Comparison of ENCODE assay signal across 28 cellular contexts in the genomic region with DNA sequence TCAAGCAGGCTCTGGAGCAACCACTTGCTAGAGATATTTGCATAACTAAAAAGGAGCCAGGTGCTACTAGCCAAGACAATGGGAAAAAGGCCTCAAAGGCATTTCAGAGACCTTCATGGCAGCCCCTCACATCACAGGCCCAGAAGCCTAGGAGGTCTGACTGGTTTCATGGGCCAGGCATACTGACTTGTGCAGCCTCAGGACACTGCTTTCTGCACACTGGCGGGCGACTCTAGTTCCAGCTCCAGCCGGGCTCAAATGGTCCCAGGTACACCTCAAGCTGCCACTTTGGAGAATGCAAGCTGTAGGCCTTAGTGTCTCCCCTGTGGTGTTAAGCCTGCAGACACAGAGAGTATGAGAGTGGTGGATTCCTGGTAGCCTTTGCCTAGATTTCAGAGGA.
"Had no signal": no experiment of that assay in that cellular context is flagged by ENCODE, and none has a peak within 500 bp of the region (broad histone marks: within the 10 kb centered on the region; RNA-seq: fewer than 3 reads in every experiment).

No MANE protein-coding gene starts in this region.

- H3K4me3 ChIP-seq: adrenal gland, body of pancreas, gastroesophageal sphincter, right atrium auricular region, transverse colon, uterus had no signal

- H3K4me1 ChIP-seq: adrenal gland, body of pancreas, gastroesophageal sphincter, right atrium auricular region, transverse colon, uterus had no signal

- H3K4me3 Mint-ChIP-seq: activated CD4-positive, alpha-beta T cell treated with anti-CD3 and anti-CD28 coated beads for 36 hours; activated naive CD4-positive, alpha-beta T cell treated with anti-CD3 and anti-CD28 coated beads for 36 hours; activated naive CD8-positive, alpha-beta T cell treated with anti-CD3 and anti-CD28 coated beads for 36 hours; mesothelial cell of epicardium; naive B cell; nephron progenitor cell; T-helper 2 cell treated with Interferon-gamma antibody and Interleukin-4, amounts not matched to agents 5 μg/mL and 100 μg/mL, for 36 hours had no signal

- H3K27ac Mint-ChIP-seq: activated CD4-positive, alpha-beta T cell treated with anti-CD3 and anti-CD28 coated beads for 36 hours; activated naive CD4-positive, alpha-beta T cell treated with anti-CD3 and anti-CD28 coated beads for 36 hours; activated naive CD8-positive, alpha-beta T cell treated with anti-CD3 and anti-CD28 coated beads for 36 hours; mesothelial cell of epicardium; naive B cell; nephron progenitor cell; T-helper 2 cell treated with Interferon-gamma antibody and Interleukin-4, amounts not matched to agents 5 μg/mL and 100 μg/mL, for 36 hours had no signal

- H3K36me3 ChIP-seq: adrenal gland, gastroesophageal sphincter, right atrium auricular region, transverse colon, uterus had no signal

- H3K27ac ChIP-seq: adrenal gland, body of pancreas, gastroesophageal sphincter, right atrium auricular region, transverse colon, uterus had no signal

- H3K9me3 Mint-ChIP-seq: activated naive CD4-positive, alpha-beta T cell treated with anti-CD3 and anti-CD28 coated beads for 36 hours; activated naive CD8-positive, alpha-beta T cell treated with anti-CD3 and anti-CD28 coated beads for 36 hours; mesothelial cell of epicardium; nephron progenitor cell; T-helper 2 cell treated with Interferon-gamma antibody and Interleukin-4, amounts not matched to agents 5 μg/mL and 100 μg/mL, for 36 hours had no signal

- H3K4me1 Mint-ChIP-seq: activated CD4-positive, alpha-beta T cell treated with anti-CD3 and anti-CD28 coated beads for 36 hours; activated naive CD8-positive, alpha-beta T cell treated with anti-CD3 and anti-CD28 coated beads for 36 hours; naive B cell; nephron progenitor cell had no signal

- H3K27me3 ChIP-seq: adrenal gland, body of pancreas, gastroesophageal sphincter, right atrium auricular region, transverse colon, uterus had no signal

- H3K36me3 Mint-ChIP-seq: mesothelial cell of epicardium, naive B cell had no signal

- H3K9me3 ChIP-seq: adrenal gland, body of pancreas, gastroesophageal sphincter, right atrium auricular region, transverse colon, uterus had no signal

- DNase-seq: activated CD4-positive, alpha-beta T cell treated with anti-CD3 and anti-CD28 coated beads for 36 hours; activated CD4-positive, alpha-beta T cell treated with anti-CD3 and anti-CD28 coated beads, Interleukin-2, amount 50 U/mL, for 4 hours; activated CD4-positive, CD25-positive, alpha-beta regulatory T cell; activated CD8-positive, alpha-beta memory T cell treated with anti-CD3 and anti-CD28 coated beads for 24 hours; activated effector memory CD4-positive, alpha-beta T cell treated with Interleukin-2 at 50 U/mL for 16 hours; activated naive CD4-positive, alpha-beta T cell treated with anti-CD3 and anti-CD28 coated beads for 36 hours; activated naive CD8-positive, alpha-beta T cell treated with anti-CD3 and anti-CD28 coated beads for 36 hours; adrenal gland; aorta; body of pancreas; dermis blood vessel endothelial cell; effector CD4-positive, alpha-beta T cell; erythroblast; hippocampal formation; kidney; left colon; mammary epithelial cell; naive B cell; nephron progenitor cell; occipital lobe; stimulated activated naive CD4-positive, alpha-beta T cell treated with Interleukin-2 at 50 U/mL for 16 hours; T-helper 1 cell; transverse colon; uterus had no signal

- ATAC-seq: activated CD4-positive, alpha-beta T cell treated with anti-CD3 and anti-CD28 coated beads for 36 hours; body of pancreas; gastroesophageal sphincter; left colon had no signal
